In the genomic region with DNA sequence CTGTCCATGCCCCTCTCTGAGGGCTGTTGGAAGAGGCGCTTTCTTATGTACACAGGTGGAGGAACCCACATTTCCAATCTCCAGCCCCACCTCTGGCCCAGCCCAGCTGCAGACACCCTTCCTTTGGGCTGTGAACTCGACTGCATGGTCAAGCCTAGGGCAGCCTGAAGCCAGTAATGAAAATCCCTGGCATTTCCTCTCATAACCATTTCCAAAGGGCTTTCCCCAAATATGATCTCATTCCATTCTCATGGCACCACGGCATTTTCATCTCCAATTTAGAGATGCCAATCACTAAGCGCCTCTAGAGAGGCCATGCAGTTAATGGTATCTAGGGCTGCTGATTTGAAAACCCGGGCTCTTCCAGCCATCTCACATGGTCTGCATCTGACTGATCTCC, we compare ENCODE assay signal across 20 cellular contexts. TPM values are rescaled to one million over a fixed set of nuclear protein-coding genes. Genes with fewer than 3 reads are reported as not detected.
"Had no signal": no experiment of that assay in that cellular context is flagged by ENCODE, and none has a peak within 500 bp of the region (broad histone marks: within the 10 kb centered on the region; RNA-seq: fewer than 3 reads in every experiment).

No MANE protein-coding gene starts in this region.

- H3K4me3 Mint-ChIP-seq: activated B cell treated with CpG ODN at 0.5 μM for 24 hours; activated CD8-positive, alpha-beta memory T cell treated with anti-CD3 and anti-CD28 coated beads, Interleukin-2, amount 10 ng/mL, durations not matched to agents 7 days and 5 days; activated naive CD4-positive, alpha-beta T cell treated with anti-CD3 and anti-CD28 coated beads, Interleukin-2, amount 50 U/mL, for 24 hours; activated T-cell treated with anti-CD3 and anti-CD28 coated beads, Interleukin-2, amount 50 U/mL, for 24 hours; central memory CD8-positive, alpha-beta T cell; endodermal cell; natural killer cell treated with Interleukin-12 subunit alpha and Interleukin-12 subunit beta and Interleukin-15 and Interleukin-18, amount 100 ng/mL, for 72 hours had no signal

- H3K9me3 Mint-ChIP-seq: activated naive CD4-positive, alpha-beta T cell treated with anti-CD3 and anti-CD28 coated beads, Interleukin-2, amount 50 U/mL, for 24 hours; activated T-cell treated with anti-CD3 and anti-CD28 coated beads, Interleukin-2, amount 50 U/mL, for 24 hours; central memory CD8-positive, alpha-beta T cell; natural killer cell treated with Interleukin-12 subunit alpha and Interleukin-12 subunit beta and Interleukin-15 and Interleukin-18, amount 100 ng/mL, for 72 hours had no signal

- H3K27me3 ChIP-seq: body of pancreas, esophagus muscularis mucosa, sigmoid colon, suprapubic skin, upper lobe of right lung had no signal

- H3K27ac ChIP-seq: body of pancreas, esophagus muscularis mucosa, psoas muscle, sigmoid colon, upper lobe of right lung had no signal

- H3K36me3 Mint-ChIP-seq: activated naive CD4-positive, alpha-beta T cell treated with anti-CD3 and anti-CD28 coated beads, Interleukin-2, amount 50 U/mL, for 24 hours; natural killer cell treated with Interleukin-12 subunit alpha and Interleukin-12 subunit beta and Interleukin-15 and Interleukin-18, amount 100 ng/mL, for 72 hours had no signal

- ATAC-seq: activated CD8-positive, alpha-beta memory T cell treated with anti-CD3 and anti-CD28 coated beads, Interleukin-2, amount 10 ng/mL, durations not matched to agents 7 days and 5 days; body of pancreas; natural killer cell treated with Interleukin-12 subunit alpha and Interleukin-12 subunit beta and Interleukin-15 and Interleukin-18, amount 100 ng/mL, for 72 hours; psoas muscle; upper lobe of right lung had no signal

- H3K27me3 Mint-ChIP-seq: activated naive CD4-positive, alpha-beta T cell treated with anti-CD3 and anti-CD28 coated beads, Interleukin-2, amount 50 U/mL, for 24 hours; activated T-cell treated with anti-CD3 and anti-CD28 coated beads, Interleukin-2, amount 50 U/mL, for 24 hours had no signal

- H3K4me3 ChIP-seq: body of pancreas, esophagus muscularis mucosa, psoas muscle, sigmoid colon, suprapubic skin, upper lobe of right lung had no signal

- H3K4me1 Mint-ChIP-seq: endodermal cell had no signal

- H3K4me1 ChIP-seq: body of pancreas, psoas muscle, sigmoid colon had no signal

- DNase-seq: activated B cell treated with CpG ODN at 0.5 μM for 24 hours; activated CD8-positive, alpha-beta memory T cell treated with anti-CD3 and anti-CD28 coated beads, Interleukin-2, amount 10 ng/mL, durations not matched to agents 7 days and 5 days; activated effector memory CD4-positive, alpha-beta T cell treated with Interleukin-2 at 50 U/mL for 16 hours; activated T-cell treated with anti-CD3 and anti-CD28 coated beads, Interleukin-2, amount 50 U/mL, for 24 hours; body of pancreas; head of caudate nucleus; nucleus accumbens; psoas muscle; sigmoid colon; stimulated activated CD4-positive, alpha-beta T cell treated with anti-CD3 and anti-CD28 coated beads, Interleukin-12 subunit alpha, Interleukin-12 subunit beta, amount 100 ng/mL, for 4 hours; stimulated activated CD4-positive, alpha-beta T cell treated with anti-CD3 and anti-CD28 coated beads, Interleukin-2, amount 100 ng/mL, for 48 hours; stimulated activated naive CD4-positive, alpha-beta T cell treated with Interleukin-2 at 50 U/mL for 16 hours; T-helper 2 cell; upper lobe of right lung had no signal

- H3K9me3 ChIP-seq: body of pancreas, esophagus muscularis mucosa, sigmoid colon, suprapubic skin, upper lobe of right lung had no signal

- H3K27ac Mint-ChIP-seq: activated B cell treated with CpG ODN at 0.5 μM for 24 hours; activated naive CD4-positive, alpha-beta T cell treated with anti-CD3 and anti-CD28 coated beads, Interleukin-2, amount 50 U/mL, for 24 hours; activated T-cell treated with anti-CD3 and anti-CD28 coated beads, Interleukin-2, amount 50 U/mL, for 24 hours; endodermal cell; natural killer cell treated with Interleukin-12 subunit alpha and Interleukin-12 subunit beta and Interleukin-15 and Interleukin-18, amount 100 ng/mL, for 72 hours had no signal

- H3K36me3 ChIP-seq: esophagus muscularis mucosa, sigmoid colon, suprapubic skin, upper lobe of right lung had no signal

RNA-seq across cellular contexts. Expression of gene EMP1, which starts 32.3 kb away (rescaled TPM):
- total RNA-seq: activated B cell treated with CpG ODN at 0.5 μM for 24 hours had no signal
